29 cellular contexts compared by ENCODE assay signal in genomic region chr2:234410526-234410925, GRCh38.
DNase-seq lines count a peak whose midpoint lies in the region; FAIRE-seq and TF ChIP-seq lines count a peak whose summit lies in the region.
"Had no signal": no experiment of that assay in that cellular context is flagged by ENCODE, and none has a peak within 500 bp of the region (broad histone marks: within the 10 kb centered on the region; RNA-seq: fewer than 3 reads in every experiment).

No MANE protein-coding gene starts in this region.

- no peak overlapping the region for H3K4me3 Mint-ChIP-seq in mesothelial cell of epicardium
- H3K4me3 Mint-ChIP-seq: activated CD4-positive, alpha-beta T cell treated with anti-CD3 and anti-CD28 coated beads, Interleukin-2, amount 10 ng/mL, durations not matched to agents 24 days and 14 days; activated naive CD4-positive, alpha-beta T cell treated with anti-CD3 and anti-CD28 coated beads, Interleukin-2, amount 10 ng/mL, durations not matched to agents 7 days and 5 days; natural killer cell treated with Interleukin-12 subunit alpha and Interleukin-12 subunit beta and Interleukin-15 and Interleukin-18, amount 100 ng/mL, for 72 hours had no signal

- H3K4me3 ChIP-seq in ectodermal cell (ENCODE audit: insufficient read depth, low read depth, low read length), result no peak overlapping the region
- H3K4me3 ChIP-seq: breast epithelium, coronary artery, esophagus squamous epithelium, hepatocyte, left ventricle myocardium inferior, ovary, suprapubic skin had no signal

- peaks cover 20% of the 10 kb centered on the region for H3K4me1 ChIP-seq in ectodermal cell (ENCODE audit: control insufficient read depth, insufficient read depth, low read length)
- H3K4me1 ChIP-seq: breast epithelium, left ventricle myocardium inferior had no signal

- no peaks in the 10 kb centered on the region for H3K27me3 Mint-ChIP-seq in mesothelial cell of epicardium (ENCODE audit: low read depth)
- H3K27me3 Mint-ChIP-seq: activated CD4-positive, alpha-beta T cell treated with anti-CD3 and anti-CD28 coated beads, Interleukin-2, amount 10 ng/mL, durations not matched to agents 24 days and 14 days; natural killer cell treated with Interleukin-12 subunit alpha and Interleukin-12 subunit beta and Interleukin-15 and Interleukin-18, amount 100 ng/mL, for 72 hours had no signal

- peaks cover 33% of the 10 kb centered on the region for H3K4me1 Mint-ChIP-seq in mesothelial cell of epicardium

- H3K27me3 ChIP-seq in ectodermal cell (ENCODE audit: control insufficient read depth, insufficient read depth, low read length, poor library complexity, severe bottlenecking), result no peaks in the 10 kb centered on the region
- H3K27me3 ChIP-seq: breast epithelium, esophagus squamous epithelium, hepatocyte, ovary, suprapubic skin had no signal

- DNase-seq in ELF-1 (ENCODE audit: low read depth, low spot score), result peak; percentile 85
- peak; percentile 23 for DNase-seq in HTR-8/SVneo (ENCODE audit: insufficient read length, low spot score)
- no peak for DNase-seq in mesothelial cell of epicardium (ENCODE audit: low spot score in 2 of 2, unreplicated experiment in 2 of 2)
- DNase-seq in activated naive CD4-positive, alpha-beta T cell treated with Interleukin-2 at 50 U/mL for 16 hours, result no peak
- no peak for DNase-seq in NCI-H510A treated with DMSO at 0.1 percent for 48 hours (lab: John Stamatoyannopoulos, UW)
- DNase-seq in GM20000 (ENCODE audit: low spot score), result no peak
- no peak for DNase-seq in activated CD4-positive, CD25-positive, alpha-beta regulatory T cell treated with anti-CD3 and anti-CD28 coated beads, Interleukin-2, amount 50 U/mL, for 72 hours
- DNase-seq: activated CD4-positive, alpha-beta T cell treated with anti-CD3 and anti-CD28 coated beads, Interleukin-2, amount 10 ng/mL, durations not matched to agents 24 days and 14 days; activated naive CD4-positive, alpha-beta T cell treated with anti-CD3 and anti-CD28 coated beads, Interleukin-2, amount 10 ng/mL, durations not matched to agents 7 days and 5 days; amniotic stem cell; esophagus squamous epithelium; foreskin melanocyte; left ventricle myocardium inferior; NCI-H1092; NCI-H1694 treated with DMSO at 0.1 percent for 48 hours; NCI-H2171; NCI-H510A; ovary; right cardiac atrium; stimulated activated CD4-positive, alpha-beta T cell treated with anti-CD3 and anti-CD28 coated beads, Interleukin-4, amount 100 ng/mL, for 4 hours; stimulated activated naive CD4-positive, alpha-beta T cell had no signal

- WGBS in ectodermal cell, 2 experiments, result 46 to 54% methylated on average over 5 of the region's 5 CpGs

- peak overlapping the region; percentile 68 for H3K27ac ChIP-seq in ectodermal cell (ENCODE audit: insufficient read depth, low read depth, low read length, poor library complexity, severe bottlenecking)
- H3K27ac ChIP-seq: breast epithelium, coronary artery, esophagus squamous epithelium, hepatocyte, HL-60, left ventricle myocardium inferior, ovary, suprapubic skin had no signal

- TF ChIP-seq CTCF in mesothelial cell of epicardium (IDR thresholded peaks at IDR 0.05; ENCODE audit: unreplicated experiment), result no peak
- TF ChIP-seq CTCF in GM20000 (IDR thresholded peaks at IDR 0.05; ENCODE audit: extremely low read depth, missing control alignments), result no peak

- H3K36me3 ChIP-seq in ectodermal cell (ENCODE audit: control insufficient read depth, insufficient read depth, low read length), result no peaks in the 10 kb centered on the region
- H3K36me3 ChIP-seq: breast epithelium, esophagus squamous epithelium, left ventricle myocardium inferior, ovary, suprapubic skin had no signal

- H3K36me3 Mint-ChIP-seq in mesothelial cell of epicardium, result no peaks in the 10 kb centered on the region
- H3K36me3 Mint-ChIP-seq: natural killer cell treated with Interleukin-12 subunit alpha and Interleukin-12 subunit beta and Interleukin-15 and Interleukin-18, amount 100 ng/mL, for 72 hours had no signal

- peak; percentile 31 for FAIRE-seq in HTR-8/SVneo (lab: Jason Lieb, UNC)
- FAIRE-seq: endometrium had no signal

- peak overlapping the region; percentile 83 for H3K27ac Mint-ChIP-seq in mesothelial cell of epicardium
- H3K27ac Mint-ChIP-seq: activated naive CD4-positive, alpha-beta T cell treated with anti-CD3 and anti-CD28 coated beads, Interleukin-2, amount 10 ng/mL, durations not matched to agents 7 days and 5 days had no signal

- H3K9me3 ChIP-seq in ectodermal cell (ENCODE audit: control insufficient read depth, low read length), result no peaks in the 10 kb centered on the region
- H3K9me3 ChIP-seq: breast epithelium, esophagus squamous epithelium, left ventricle myocardium inferior, ovary, suprapubic skin had no signal

- no peaks in the 10 kb centered on the region for H3K9me3 Mint-ChIP-seq in mesothelial cell of epicardium

Comparison
In these comparisons a context has a peak if more than half of its experiments do, and no peak if none do; other contexts are left out.
1. DNase-seq: peak in ELF-1 (single experiment) and HTR-8/SVneo (single experiment); none in mesothelial cell of epicardium (0 of 2), activated naive CD4-positive, alpha-beta T cell treated with Interleukin-2 at 50 U/mL for 16 hours (single experiment), NCI-H510A treated with DMSO at 0.1 percent for 48 hours (single experiment), GM20000 (single experiment) and activated CD4-positive, CD25-positive, alpha-beta regulatory T cell treated with anti-CD3 and anti-CD28 coated beads, Interleukin-2, amount 50 U/mL, for 72 hours (single experiment).